Comparison of ENCODE assay signal across 9 cellular contexts in the genomic region with DNA sequence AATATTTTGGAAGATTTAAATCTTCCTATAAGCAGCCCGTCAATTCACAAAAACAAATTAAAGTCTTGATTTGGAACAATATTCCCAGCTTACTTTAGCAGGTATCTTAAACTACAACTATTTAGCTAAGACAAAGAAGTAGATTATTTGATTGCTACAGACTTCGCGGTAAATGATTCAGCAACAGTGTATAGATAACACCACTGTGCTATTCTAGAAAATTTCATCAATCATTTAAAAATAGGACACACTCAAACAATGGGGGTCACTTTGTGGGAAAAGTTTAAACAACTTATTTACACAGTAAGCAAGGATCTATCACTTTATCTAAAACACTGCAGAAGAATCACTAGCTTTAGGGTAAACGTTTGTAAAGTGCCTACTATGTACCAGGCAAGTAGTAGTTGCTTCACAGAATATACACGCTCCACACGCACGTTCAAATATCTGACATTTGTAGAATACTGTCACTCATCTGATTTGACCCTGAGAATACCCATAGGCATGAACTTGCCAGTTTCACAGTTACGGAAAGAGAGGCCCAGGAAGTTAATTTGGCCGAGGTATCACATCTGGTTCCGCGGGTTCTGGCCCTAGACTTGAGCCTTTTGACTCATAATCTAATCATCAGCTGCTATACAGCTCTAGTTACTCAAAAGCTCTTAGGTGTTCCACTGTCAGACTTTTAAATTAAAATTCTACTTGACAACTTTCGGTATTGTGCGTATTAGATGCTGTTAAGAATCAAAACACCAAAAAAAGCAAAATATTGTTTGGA. TPM values are rescaled to one million over a fixed set of nuclear protein-coding genes. Genes with fewer than 3 reads are reported as not detected.
DNase-seq lines count a peak whose midpoint lies in the region; ATAC-seq, FAIRE-seq and TF ChIP-seq lines count a peak whose summit lies in the region.
"Had no signal": no experiment of that assay in that cellular context is flagged by ENCODE, and none has a peak within 500 bp of the region (broad histone marks: within the 10 kb centered on the region; RNA-seq: fewer than 3 reads in every experiment).

No MANE protein-coding gene starts in this region.

- CTCF ChIA-PET in endothelial cell of umbilical vein (lab: Charles Lee) = interaction anchor here (1.2 to 1.5 kb wide), 5 partner anchors 9 to 386 kb away, joined by 3 to 8 read pairs (median 5); no protein-coding TSS in a partner anchor

- H3K27me3 ChIP-seq in NT2/D1 (ENCODE audit: insufficient read depth, insufficient read length) (peaks cover 27% of the 10 kb centered on the region), endothelial cell of umbilical vein (ENCODE audit: control insufficient read depth in 2 of 2, insufficient read depth in 2 of 2, low read length in 2 of 2) (peaks cover 4 to 13% of the 10 kb centered on the region in 2 experiments), neuron (ENCODE audit: insufficient read depth, low read length) (peaks cover 38% of the 10 kb centered on the region)

- TF ChIP-seq CTCF in endothelial cell of umbilical vein (IDR thresholded peaks at IDR 0.05; ENCODE audit: extremely low read depth in 1 of 2, insufficient read depth in 1 of 2, low read depth in 1 of 2, low read length in 2 of 2) = no peak

- intact Hi-C loops in endothelial cell of umbilical vein (cut with micrococcal nuclease) = no loop called here

- no peaks in the 10 kb centered on the region for H3K79me2 ChIP-seq in endothelial cell of umbilical vein (ENCODE audit: control insufficient read depth, insufficient read depth, low read length)

- POLR2A ChIA-PET in endothelial cell of umbilical vein (lab: Charles Lee) = no interaction called here

- dilution Hi-C loops in endothelial cell of umbilical vein (cut with MboI; ENCODE audit: extremely low pct_ligation_motif_present, low sequenced_read_pairs) = no loop called here

- H3K4me3 ChIP-seq in NT2/D1 (ENCODE audit: insufficient read length, low read depth) = peak overlapping the region; percentile 78
- peak overlapping the region; percentile 56 to 65 (median 62) for H3K4me3 ChIP-seq in endothelial cell of umbilical vein (replicated peaks in 1 of 3; ENCODE audit: insufficient read depth in 1 of 3, low read depth in 1 of 3, low read length in 3 of 3)
- H3K4me3 ChIP-seq in neuron (ENCODE audit: low read length) = peak overlapping the region; percentile 51

- FAIRE-seq in endothelial cell of umbilical vein (lab: Jason Lieb, UNC) = no peak

- TF ChIP-seq POLR2A in endothelial cell of umbilical vein (IDR thresholded peaks at IDR 0.05; ENCODE audit: low read depth, low read length) = no peak

- H4K20me1 ChIP-seq in endothelial cell of umbilical vein (replicated peaks; ENCODE audit: control insufficient read depth, extremely low read depth, insufficient read depth, low read length) = no peaks in the 10 kb centered on the region

- BruUV-seq in endothelial cell of umbilical vein (replicated peaks; lab: Mats Ljungman, UMichigan) = no TSS peak

- H3K9ac ChIP-seq in ES-I3 (ENCODE audit: low read depth, low read length) (peak overlapping the region; percentile 86; the same call in 1 of the 2 replicates), NT2/D1 (ENCODE audit: insufficient read length, low read depth) (peak overlapping the region; percentile 83), endothelial cell of umbilical vein (replicated peaks; ENCODE audit: extremely low read depth, insufficient read depth, low read length) (peak overlapping the region; percentile 3)

- H3K4me2 ChIP-seq in endothelial cell of umbilical vein (ENCODE audit: insufficient read depth, low read length) = peak overlapping the region; percentile 91

- ATAC-seq in GM18868 (IDR thresholded peaks at IDR 0.05; ENCODE audit: unreplicated experiment) (no peak), GM18858 (IDR thresholded peaks at IDR 0.05; ENCODE audit: unreplicated experiment) (no peak)

- DNase-seq in NT2/D1 (ENCODE audit: low read depth, low spot score) (no peak), endothelial cell of umbilical vein (ENCODE audit: low read depth, low spot score) (no peak), T1000 (lab: John Stamatoyannopoulos, UW) (no peak), SKM-1 (lab: John Stamatoyannopoulos, UW; ENCODE audit: unreplicated experiment) (no peak)

- H3K9me3 ChIP-seq in ES-I3 (ENCODE audit: control insufficient read depth, insufficient read depth, low read length) (no peaks in the 10 kb centered on the region), NT2/D1 (ENCODE audit: insufficient read depth, low read length) (no peaks in the 10 kb centered on the region), endothelial cell of umbilical vein (replicated peaks; ENCODE audit: control insufficient read depth, insufficient read depth, low read length) (no peaks in the 10 kb centered on the region), neuron (ENCODE audit: low read length) (no peaks in the 10 kb centered on the region)

- H3K4me1 ChIP-seq in ES-I3 (ENCODE audit: insufficient read depth, low read length) = no peaks in the 10 kb centered on the region
- H3K4me1 ChIP-seq in NT2/D1 (ENCODE audit: insufficient read depth, insufficient read length) = no peaks in the 10 kb centered on the region
- peaks cover 11% of the 10 kb centered on the region for H3K4me1 ChIP-seq in endothelial cell of umbilical vein (ENCODE audit: control insufficient read depth, extremely low read depth, insufficient read depth, low read length)
- no peaks in the 10 kb centered on the region for H3K4me1 ChIP-seq in neuron (ENCODE audit: insufficient read depth, low read length)

- H3K36me3 ChIP-seq in ES-I3 (ENCODE audit: insufficient read depth, low read length) = no peaks in the 10 kb centered on the region
- H3K36me3 ChIP-seq in NT2/D1 (ENCODE audit: insufficient read depth, insufficient read length, low read length) = no peaks in the 10 kb centered on the region
- no peaks in the 10 kb centered on the region for H3K36me3 ChIP-seq in endothelial cell of umbilical vein (ENCODE audit: control insufficient read depth in 2 of 2, extremely low read depth in 1 of 2, insufficient read depth in 2 of 2, low read length in 2 of 2)
- H3K36me3 ChIP-seq in neuron (ENCODE audit: insufficient read depth, low read length) = no peaks in the 10 kb centered on the region

- no peaks in the 10 kb centered on the region for H3K9me1 ChIP-seq in endothelial cell of umbilical vein (replicated peaks; ENCODE audit: control insufficient read depth, extremely low read depth, insufficient read depth, low read length)

- no peak overlapping the region for H3K27ac ChIP-seq in endothelial cell of umbilical vein (ENCODE audit: insufficient read depth, low read depth, low read length)

- H2AFZ ChIP-seq in endothelial cell of umbilical vein (ENCODE audit: low read depth, low read length) (peak overlapping the region; percentile 97), neuron (ENCODE audit: low read depth, low read length) (peak overlapping the region; percentile 57)

TF ChIP-seq in endothelial cell of umbilical vein, 7 proteins besides CTCF, POLR2A, EP300 and RAD21:
- TF ChIP-seq POLR2AphosphoS5 (IDR thresholded peaks at IDR 0.05; ENCODE audit: insufficient read depth, low read depth, low read length) (no peak), GATA2 (IDR thresholded peaks at IDR 0.05; ENCODE audit: insufficient read depth, insufficient read length, low read depth, low read length) (no peak), JUN (IDR thresholded peaks at IDR 0.05; ENCODE audit: borderline replicate concordance, insufficient read depth, insufficient read length, low read depth) (no peak), EZH2 (IDR thresholded peaks at IDR 0.05; ENCODE audit: borderline replicate concordance, low read depth, low read length, severe bottlenecking) (no peak), FOS (IDR thresholded peaks at IDR 0.05; ENCODE audit: borderline replicate concordance, insufficient read depth, low read length) (no peak), MAX (IDR thresholded peaks at IDR 0.05; ENCODE audit: insufficient read depth, insufficient read length) (no peak), MYC (IDR thresholded peaks at IDR 0.05; ENCODE audit: low read depth, low read length) (no peak)

RNA-seq across cellular contexts. Expression of gene DENND2C, which starts 0.9 kb away (rescaled TPM):
- total RNA-seq in endothelial cell of umbilical vein = 0.22 and 0.44 TPM in 2 replicates
- 0.12 and 0.14 TPM in 2 replicates for polyA plus RNA-seq in endothelial cell of umbilical vein
- 0.04 and 0.05 TPM in 2 replicates for polyA plus RNA-seq in endothelial cell of umbilical vein (2011; cell fraction: cytosol; rRNA removed)
- polyA plus RNA-seq in endothelial cell of umbilical vein (2011; cell fraction: nucleus; rRNA removed) = 0.21 and 0.29 TPM in 2 replicates
- polyA plus RNA-seq in endothelial cell of umbilical vein (2012) = 0.17 and 0.19 TPM in 2 replicates
- 0.70 and 1.2 TPM in 2 replicates for polyA minus RNA-seq in endothelial cell of umbilical vein
- 1.9 TPM for polyA minus RNA-seq in endothelial cell of umbilical vein (2011; cell fraction: cytosol; rRNA and poly(A)+ RNA removed)
- 0.24 and 0.48 TPM in 2 replicates for polyA minus RNA-seq in endothelial cell of umbilical vein (2011; cell fraction: nucleus; rRNA and poly(A)+ RNA removed)

RNA-seq across cellular contexts. Expression of gene AMPD1, which starts 26.4 kb away (rescaled TPM):
- total RNA-seq in endothelial cell of umbilical vein = not detected in 2 replicates
- not detected in 2 replicates for polyA plus RNA-seq in endothelial cell of umbilical vein
- polyA plus RNA-seq in endothelial cell of umbilical vein (2011; cell fraction: cytosol; rRNA removed) = not detected in 2 replicates
- polyA plus RNA-seq in endothelial cell of umbilical vein (2011; cell fraction: nucleus; rRNA removed) = not detected in 2 replicates
- polyA plus RNA-seq in endothelial cell of umbilical vein (2012) = not detected in 2 replicates
- polyA minus RNA-seq in endothelial cell of umbilical vein = not detected in 2 replicates
- polyA minus RNA-seq in endothelial cell of umbilical vein (2011; cell fraction: cytosol; rRNA and poly(A)+ RNA removed) = not detected
- polyA minus RNA-seq in endothelial cell of umbilical vein (2011; cell fraction: nucleus; rRNA and poly(A)+ RNA removed) = not detected in 2 replicates
- total RNA-seq: temporal lobe had no signal

RNA-seq across cellular contexts. Expression of gene NRAS, which starts 47.6 kb away (rescaled TPM):
- 76.5 and 78.7 TPM in 2 replicates for total RNA-seq in endothelial cell of umbilical vein
- polyA plus RNA-seq in endothelial cell of umbilical vein = 22.8 and 29.4 TPM in 2 replicates
- polyA plus RNA-seq in endothelial cell of umbilical vein (2011; cell fraction: cytosol; rRNA removed) = 33.6 and 36.2 TPM in 2 replicates
- polyA plus RNA-seq in endothelial cell of umbilical vein (2011; cell fraction: nucleus; rRNA removed) = 20.5 and 25.9 TPM in 2 replicates
- polyA plus RNA-seq in endothelial cell of umbilical vein (2012) = 34.7 and 61.0 TPM in 2 replicates
- 58.2 and 66.8 TPM in 2 replicates for polyA minus RNA-seq in endothelial cell of umbilical vein
- 34.1 TPM for polyA minus RNA-seq in endothelial cell of umbilical vein (2011; cell fraction: cytosol; rRNA and poly(A)+ RNA removed)
- polyA minus RNA-seq in endothelial cell of umbilical vein (2011; cell fraction: nucleus; rRNA and poly(A)+ RNA removed) = 24.9 and 38.5 TPM in 2 replicates

Comparison
In these comparisons a context has a peak if more than half of its experiments do, and no peak if none do; other contexts are left out.
1. H3K9ac ChIP-seq: peak in every context shown above with its lines; median percentile 86 in ES-I3; 83 in NT2/D1; 3 in endothelial cell of umbilical vein.